ENCODE assay signal across 6 cellular contexts in genomic region chr13:36700170-36700569, GRCh38. TPM values are rescaled to one million over a fixed set of nuclear protein-coding genes. Genes with fewer than 3 reads are reported as not detected.
"Had no signal": no experiment of that assay in that cellular context is flagged by ENCODE, and none has a peak within 500 bp of the region (broad histone marks: within the 10 kb centered on the region; RNA-seq: fewer than 3 reads in every experiment).

No MANE protein-coding gene starts in this region.

- DNase-seq: H7, HFFc6 had no signal

- ATAC-seq: GM23338, HCT116, HepG2 had no signal

- H3K4me3 ChIP-seq: GM23338, HAP-1 had no signal

RNA-seq across cellular contexts. Expression of gene SERTM1, which starts 26.4 kb away (rescaled TPM):
- total RNA-seq: HepG2, HFFc6 had no signal
